28 cellular contexts compared by ENCODE assay signal in the genomic region with DNA sequence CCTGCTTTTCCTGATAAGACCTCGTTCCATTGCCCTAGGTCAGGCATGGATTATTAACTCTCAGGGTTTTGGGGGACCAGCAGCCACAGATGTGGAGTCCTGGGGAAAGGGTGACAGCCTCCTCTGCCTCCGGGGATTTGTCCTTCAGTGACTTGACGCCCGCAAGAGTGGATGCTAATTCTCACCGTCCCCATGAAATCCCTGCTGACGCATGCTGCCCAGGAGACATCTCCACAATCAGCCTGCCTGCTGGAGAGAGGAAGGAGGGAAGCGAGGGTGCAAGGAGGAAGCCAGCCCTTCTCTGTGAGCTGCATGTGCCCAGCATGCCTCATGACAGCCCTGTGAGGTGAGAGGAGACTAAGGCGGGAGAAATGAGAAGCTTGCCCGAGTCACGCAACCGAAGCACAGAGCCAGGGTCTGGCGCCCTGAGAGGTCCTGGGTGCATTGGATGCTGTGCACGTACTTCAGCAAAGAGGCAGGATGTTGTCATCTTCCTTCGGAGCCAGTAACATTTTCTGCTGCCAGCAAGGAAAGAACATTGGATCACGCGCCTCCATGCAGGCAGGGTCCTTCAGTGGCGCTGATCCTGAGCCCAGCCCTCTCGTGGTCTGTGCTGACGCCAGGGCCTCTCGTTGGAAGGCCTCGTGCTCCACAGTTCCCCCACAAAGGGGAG. TPM values are rescaled to one million over a fixed set of nuclear protein-coding genes. Genes with fewer than 3 reads are reported as not detected.
DNase-seq lines count a peak whose midpoint lies in the region; ATAC-seq and TF ChIP-seq lines count a peak whose summit lies in the region.
"Had no signal": no experiment of that assay in that cellular context is flagged by ENCODE, and none has a peak within 500 bp of the region (broad histone marks: within the 10 kb centered on the region; RNA-seq: fewer than 3 reads in every experiment).

No MANE protein-coding gene starts in this region.

- no peak for TF ChIP-seq POLR2A in testis (IDR thresholded peaks at IDR 0.05)
- TF ChIP-seq POLR2A in suprapubic skin (IDR thresholded peaks at IDR 0.05): no peak

- H3K9me3 ChIP-seq in testis (no peaks in the 10 kb centered on the region), suprapubic skin (no peaks in the 10 kb centered on the region)
- H3K9me3 ChIP-seq: left ventricle myocardium inferior had no signal

- H3K4me1 ChIP-seq in testis (peaks cover 7% of the 10 kb centered on the region), suprapubic skin (no peaks in the 10 kb centered on the region)
- H3K4me1 ChIP-seq: left ventricle myocardium inferior had no signal

- ATAC-seq in activated CD8-positive, alpha-beta T cell treated with anti-CD3 and anti-CD28 coated beads for 36 hours: peak; percentile 17
- no peak for ATAC-seq in activated CD8-positive, alpha-beta T cell treated with anti-CD3 and anti-CD28 coated beads, Interleukin-2, amount 10 ng/mL, durations not matched to agents 7 days and 5 days
- ATAC-seq in GM21737 (IDR thresholded peaks at IDR 0.05; ENCODE audit: unreplicated experiment): no peak

- no peak overlapping the region for H3K27ac Mint-ChIP-seq in activated CD8-positive, alpha-beta T cell treated with anti-CD3 and anti-CD28 coated beads for 36 hours
- no peak overlapping the region for H3K27ac Mint-ChIP-seq in activated CD8-positive, alpha-beta T cell treated with anti-CD3 and anti-CD28 coated beads, Interleukin-2, amount 10 ng/mL, durations not matched to agents 7 days and 5 days
- H3K27ac Mint-ChIP-seq: activated naive CD8-positive, alpha-beta T cell; H9; neural progenitor cell; progenitor cell of endocrine pancreas had no signal

- H3K27me3 ChIP-seq in testis (no peaks in the 10 kb centered on the region), suprapubic skin (peaks cover 50% of the 10 kb centered on the region)

- no peaks in the 10 kb centered on the region for H3K4me1 Mint-ChIP-seq in activated CD8-positive, alpha-beta T cell treated with anti-CD3 and anti-CD28 coated beads for 36 hours (ENCODE audit: low read depth)
- H3K4me1 Mint-ChIP-seq in activated CD8-positive, alpha-beta T cell treated with anti-CD3 and anti-CD28 coated beads, Interleukin-2, amount 10 ng/mL, durations not matched to agents 7 days and 5 days (ENCODE audit: low read depth): no peaks in the 10 kb centered on the region

- H3K4me3 ChIP-seq in testis (no peak overlapping the region), suprapubic skin (no peak overlapping the region)
- H3K4me3 ChIP-seq: left ventricle myocardium inferior, neural progenitor cell had no signal

- no peak for TF ChIP-seq CTCF in activated CD8-positive, alpha-beta T cell treated with anti-CD3 and anti-CD28 coated beads for 36 hours (IDR thresholded peaks at IDR 0.05)
- TF ChIP-seq CTCF in testis (IDR thresholded peaks at IDR 0.05) (no peak), GM13977 (IDR thresholded peaks at IDR 0.05; ENCODE audit: extremely low read depth, insufficient read depth, missing control alignments) (no peak), suprapubic skin (IDR thresholded peaks at IDR 0.05) (no peak)

- H3K36me3 ChIP-seq in testis (ENCODE audit: low read depth, missing control alignments) (no peaks in the 10 kb centered on the region), suprapubic skin (no peaks in the 10 kb centered on the region)
- H3K36me3 ChIP-seq: left ventricle myocardium inferior, neural progenitor cell, WERI-Rb-1 had no signal

- WGBS in testis, 2 donors: 59 to 64% methylated on average over 14 to 20 of the region's 21 CpGs
- 47% methylated on average over 10 of the region's 21 CpGs for WGBS in suprapubic skin

- intact Hi-C loops in activated CD8-positive, alpha-beta T cell treated with anti-CD3 and anti-CD28 coated beads for 36 hours (cut with micrococcal nuclease): no loop called here
- intact Hi-C loops in testis (cut with DNase I; ENCODE audit: low total_unique reads): no loop called here

- H3K27ac ChIP-seq in testis: peak overlapping the region in 1 of 2 donors; percentile 31
- H3K27ac ChIP-seq in suprapubic skin: no peak overlapping the region
- H3K27ac ChIP-seq: epithelial cell of prostate, left ventricle myocardium inferior, neural progenitor cell, RWPE1, WERI-Rb-1 had no signal

- no peaks in the 10 kb centered on the region for H3K36me3 Mint-ChIP-seq in activated CD8-positive, alpha-beta T cell treated with anti-CD3 and anti-CD28 coated beads for 36 hours (ENCODE audit: low read depth)
- no peaks in the 10 kb centered on the region for H3K36me3 Mint-ChIP-seq in activated CD8-positive, alpha-beta T cell treated with anti-CD3 and anti-CD28 coated beads, Interleukin-2, amount 10 ng/mL, durations not matched to agents 7 days and 5 days (ENCODE audit: low read depth)
- H3K36me3 Mint-ChIP-seq: activated naive CD8-positive, alpha-beta T cell; neural progenitor cell had no signal

- no peak for TF ChIP-seq EP300 in suprapubic skin (IDR thresholded peaks at IDR 0.05)

- POLR2A ChIA-PET in activated CD8-positive, alpha-beta T cell treated with anti-CD3 and anti-CD28 coated beads for 36 hours (lab: Charles Lee): interaction anchor here (0.6 kb wide), 1 partner anchor 941 kb away, joined by 3 read pairs; no protein-coding TSS in a partner anchor
- POLR2A ChIA-PET in activated CD8-positive, alpha-beta T cell treated with anti-CD3 and anti-CD28 coated beads, Interleukin-2, amount 10 ng/mL, durations not matched to agents 7 days and 5 days (lab: Charles Lee): no interaction called here

- H3K27me3 Mint-ChIP-seq in activated CD8-positive, alpha-beta T cell treated with anti-CD3 and anti-CD28 coated beads for 36 hours: peaks cover 22% of the 10 kb centered on the region
- H3K27me3 Mint-ChIP-seq in activated CD8-positive, alpha-beta T cell treated with anti-CD3 and anti-CD28 coated beads, Interleukin-2, amount 10 ng/mL, durations not matched to agents 7 days and 5 days (ENCODE audit: low read depth): peaks cover 28% of the 10 kb centered on the region
- H3K27me3 Mint-ChIP-seq: progenitor cell of endocrine pancreas had no signal

- in situ Hi-C loops in GM13977 (cut with MboI; ENCODE audit: low pct_unique_long_range_greater_than_20kb, low sequenced_read_pairs, unreplicated experiment): no loop called here

- CTCF ChIA-PET in activated CD8-positive, alpha-beta T cell treated with anti-CD3 and anti-CD28 coated beads for 36 hours (lab: Charles Lee): interaction anchor here (0.9 kb wide), 1 partner anchor 17 kb away, joined by 4 read pairs; no protein-coding TSS in a partner anchor
- CTCF ChIA-PET in activated CD8-positive, alpha-beta T cell treated with anti-CD3 and anti-CD28 coated beads, Interleukin-2, amount 10 ng/mL, durations not matched to agents 7 days and 5 days (lab: Charles Lee): interaction anchor here (0.7 kb wide), 1 partner anchor 75 kb away, joined by 3 read pairs; no protein-coding TSS in a partner anchor

- no peaks in the 10 kb centered on the region for H3K9me3 Mint-ChIP-seq in activated CD8-positive, alpha-beta T cell treated with anti-CD3 and anti-CD28 coated beads for 36 hours
- H3K9me3 Mint-ChIP-seq in activated CD8-positive, alpha-beta T cell treated with anti-CD3 and anti-CD28 coated beads, Interleukin-2, amount 10 ng/mL, durations not matched to agents 7 days and 5 days (ENCODE audit: insufficient read depth): no peaks in the 10 kb centered on the region
- H3K9me3 Mint-ChIP-seq: H9; neural progenitor cell; T-helper 2 cell treated with Interferon-gamma antibody and Interleukin-4, amounts not matched to agents 5 μg/mL and 100 μg/mL, for 36 hours had no signal

- H3K4me3 Mint-ChIP-seq in activated CD8-positive, alpha-beta T cell treated with anti-CD3 and anti-CD28 coated beads for 36 hours: no peak overlapping the region
- no peak overlapping the region for H3K4me3 Mint-ChIP-seq in activated CD8-positive, alpha-beta T cell treated with anti-CD3 and anti-CD28 coated beads, Interleukin-2, amount 10 ng/mL, durations not matched to agents 7 days and 5 days
- H3K4me3 Mint-ChIP-seq: activated naive CD8-positive, alpha-beta T cell; H9; neural progenitor cell; T-helper 2 cell treated with Interferon-gamma antibody and Interleukin-4, amounts not matched to agents 5 μg/mL and 100 μg/mL, for 36 hours had no signal

- DNase-seq in activated CD8-positive, alpha-beta T cell treated with anti-CD3 and anti-CD28 coated beads for 36 hours: no peak
- DNase-seq in activated CD8-positive, alpha-beta T cell treated with anti-CD3 and anti-CD28 coated beads, Interleukin-2, amount 10 ng/mL, durations not matched to agents 7 days and 5 days: no peak
- peak; percentile 52 for DNase-seq in globus pallidus (ENCODE audit: low spot score)
- DNase-seq in midbrain (lab: John Stamatoyannopoulos, UW): peak; percentile 34
- DNase-seq in testis: peak; percentile 83
- no peak for DNase-seq in GM13977 (ENCODE audit: low spot score)
- DNase-seq in suprapubic skin (ENCODE audit: low spot score in 2 of 2): no peak
- DNase-seq: activated CD4-positive, alpha-beta T cell treated with anti-CD3 and anti-CD28 coated beads, Interleukin-2, amount 50 U/mL, for 48 hours; Calu3; effector CD4-positive, alpha-beta T cell; EL; H9; left ventricle myocardium inferior; NCI-H187 treated with DMSO at 0.1 percent for 48 hours; NCI-H2227 treated with DMSO at 0.1 percent for 48 hours; NCI-H82; WERI-Rb-1 had no signal

RNA-seq across cellular contexts. Expression of gene KRTAP5-6, which starts 27.3 kb away (rescaled TPM):
- total RNA-seq in activated CD8-positive, alpha-beta T cell treated with anti-CD3 and anti-CD28 coated beads for 36 hours: not detected
- not detected for total RNA-seq in activated CD8-positive, alpha-beta T cell treated with anti-CD3 and anti-CD28 coated beads, Interleukin-2, amount 10 ng/mL, durations not matched to agents 7 days and 5 days
- not detected for total RNA-seq in testis
- polyA plus RNA-seq in testis (ENCODE audit: insufficient read depth, low read depth, low replicate concordance): not detected
- 10 to 100 TPM in 1 of 4 donors, 1 to 10 TPM in 1, not detected in 2; 2.3 to 24.1 TPM for total RNA-seq in suprapubic skin
- total RNA-seq: A673, Calu3, chondrocyte, fibroblast of villous mesenchyme, H9, left ventricle myocardium inferior, progenitor cell of endocrine pancreas had no signal
- polyA plus RNA-seq: BJ had no signal

RNA-seq across cellular contexts. Expression of gene KRTAP5-5, which starts 40.1 kb away (rescaled TPM):
- not detected for total RNA-seq in activated CD8-positive, alpha-beta T cell treated with anti-CD3 and anti-CD28 coated beads for 36 hours
- not detected for total RNA-seq in activated CD8-positive, alpha-beta T cell treated with anti-CD3 and anti-CD28 coated beads, Interleukin-2, amount 10 ng/mL, durations not matched to agents 7 days and 5 days
- total RNA-seq in testis (not detected), suprapubic skin (1 to 10 TPM in 2 of 4 donors, under 1 TPM in 1, not detected in 1; 0.79 to 2.7 (median 1.2) TPM)
- not detected for polyA plus RNA-seq in testis (ENCODE audit: insufficient read depth, low read depth, low replicate concordance)
- total RNA-seq: A673, Calu3, chondrocyte, fibroblast of villous mesenchyme, H9, left ventricle myocardium inferior, progenitor cell of endocrine pancreas had no signal
- polyA plus RNA-seq: BJ had no signal

RNA-seq across cellular contexts. Expression of gene KRTAP5-4, which starts 47.7 kb away (rescaled TPM):
- total RNA-seq in activated CD8-positive, alpha-beta T cell treated with anti-CD3 and anti-CD28 coated beads for 36 hours: not detected
- not detected for total RNA-seq in activated CD8-positive, alpha-beta T cell treated with anti-CD3 and anti-CD28 coated beads, Interleukin-2, amount 10 ng/mL, durations not matched to agents 7 days and 5 days
- total RNA-seq in testis: not detected
- polyA plus RNA-seq in testis (ENCODE audit: insufficient read depth, low read depth, low replicate concordance): not detected
- 1 to 10 TPM in 2 of 4 donors, under 1 TPM in 1, not detected in 1; 0.55 to 3.6 (median 3.5) TPM for total RNA-seq in suprapubic skin
- total RNA-seq: A673, Calu3, chondrocyte, fibroblast of villous mesenchyme, H9, left ventricle myocardium inferior, progenitor cell of endocrine pancreas had no signal
- polyA plus RNA-seq: BJ had no signal

Comparison
In these comparisons a context has a peak if more than half of its experiments do, and no peak if none do; other contexts are left out.
1. DNase-seq: peak in globus pallidus (single experiment), midbrain (single experiment) and testis (single experiment); none in activated CD8-positive, alpha-beta T cell treated with anti-CD3 and anti-CD28 coated beads for 36 hours (single experiment), activated CD8-positive, alpha-beta T cell treated with anti-CD3 and anti-CD28 coated beads, Interleukin-2, amount 10 ng/mL, durations not matched to agents 7 days and 5 days (single experiment), GM13977 (single experiment) and suprapubic skin (0 of 2).